Comparison of ENCODE assay signal across 27 cellular contexts in genomic region chr2:69007169-69007568, GRCh38. TPM values are rescaled to one million over a fixed set of nuclear protein-coding genes. Genes with fewer than 3 reads are reported as not detected.
"Had no signal": no experiment of that assay in that cellular context is flagged by ENCODE, and none has a peak within 500 bp of the region (broad histone marks: within the 10 kb centered on the region; RNA-seq: fewer than 3 reads in every experiment).

No MANE protein-coding gene starts in this region.

- DNase-seq: effector CD4-positive, alpha-beta T cell; endodermal cell; foreskin fibroblast; glutamatergic neuron; immature natural killer cell; mesendoderm; naive B cell; occipital lobe; pancreas; spleen; stimulated activated CD4-positive, alpha-beta T cell treated with anti-CD3 and anti-CD28 coated beads, Interleukin-15, amount 100 ng/mL, for 24 hours; stimulated activated CD4-positive, alpha-beta T cell treated with anti-CD3 and anti-CD28 coated beads, Interleukin-1b, Interleukin-23, amount 100 ng/mL, for 48 hours; stimulated activated CD4-positive, alpha-beta T cell treated with anti-CD3 and anti-CD28 coated beads, Interleukin-4, amount 100 ng/mL, for 24 hours; substantia nigra; transverse colon had no signal

- ATAC-seq: gastroesophageal sphincter; sciatic nerve; stimulated activated memory B cell treated with anti-CD40 and anti-IgM and Interleukin-4, amounts not matched to agents 10 μg/mL and 1 μg/mL and 100 μg/mL, for 72 hours had no signal

- H3K27me3 ChIP-seq: gastroesophageal sphincter, pancreas, transverse colon had no signal

- H3K36me3 ChIP-seq: gastroesophageal sphincter, pancreas, spleen, thoracic aorta, transverse colon had no signal

- H3K27ac ChIP-seq: gastroesophageal sphincter, pancreas, spleen, thoracic aorta, transverse colon had no signal

- H3K4me1 ChIP-seq: pancreas, spleen, transverse colon had no signal

- H3K4me3 ChIP-seq: gastroesophageal sphincter, pancreas, spleen, thoracic aorta, transverse colon had no signal

- H3K9me3 ChIP-seq: gastroesophageal sphincter, pancreas, thoracic aorta, transverse colon had no signal

RNA-seq across cellular contexts. Expression of gene ANTXR1, which starts 5.8 kb away (rescaled TPM):
- polyA plus RNA-seq: immature natural killer cell had no signal

RNA-seq across cellular contexts. Expression of gene GKN1, which starts 32.7 kb away (rescaled TPM):
- total RNA-seq: dermis microvascular lymphatic vessel endothelial cell, endodermal cell, endothelial cell of umbilical vein, fibroblast of lung, liver, lung microvascular endothelial cell, occipital lobe, progenitor cell of endocrine pancreas, sciatic nerve, skeletal muscle tissue, spleen, transverse colon, ureter had no signal
- polyA plus RNA-seq: endothelial cell of umbilical vein, fibroblast of lung, immature natural killer cell, liver had no signal

RNA-seq across cellular contexts. Expression of gene GKN2, which starts 54.5 kb away (rescaled TPM):
- total RNA-seq: dermis microvascular lymphatic vessel endothelial cell, endodermal cell, endothelial cell of umbilical vein, fibroblast of lung, gastroesophageal sphincter, lung microvascular endothelial cell, occipital lobe, progenitor cell of endocrine pancreas, sciatic nerve, skeletal muscle tissue, spleen, transverse colon, ureter had no signal
- polyA plus RNA-seq: endothelial cell of umbilical vein, fibroblast of lung, immature natural killer cell, liver had no signal
